8 cellular contexts compared by ENCODE assay signal in the genomic region with DNA sequence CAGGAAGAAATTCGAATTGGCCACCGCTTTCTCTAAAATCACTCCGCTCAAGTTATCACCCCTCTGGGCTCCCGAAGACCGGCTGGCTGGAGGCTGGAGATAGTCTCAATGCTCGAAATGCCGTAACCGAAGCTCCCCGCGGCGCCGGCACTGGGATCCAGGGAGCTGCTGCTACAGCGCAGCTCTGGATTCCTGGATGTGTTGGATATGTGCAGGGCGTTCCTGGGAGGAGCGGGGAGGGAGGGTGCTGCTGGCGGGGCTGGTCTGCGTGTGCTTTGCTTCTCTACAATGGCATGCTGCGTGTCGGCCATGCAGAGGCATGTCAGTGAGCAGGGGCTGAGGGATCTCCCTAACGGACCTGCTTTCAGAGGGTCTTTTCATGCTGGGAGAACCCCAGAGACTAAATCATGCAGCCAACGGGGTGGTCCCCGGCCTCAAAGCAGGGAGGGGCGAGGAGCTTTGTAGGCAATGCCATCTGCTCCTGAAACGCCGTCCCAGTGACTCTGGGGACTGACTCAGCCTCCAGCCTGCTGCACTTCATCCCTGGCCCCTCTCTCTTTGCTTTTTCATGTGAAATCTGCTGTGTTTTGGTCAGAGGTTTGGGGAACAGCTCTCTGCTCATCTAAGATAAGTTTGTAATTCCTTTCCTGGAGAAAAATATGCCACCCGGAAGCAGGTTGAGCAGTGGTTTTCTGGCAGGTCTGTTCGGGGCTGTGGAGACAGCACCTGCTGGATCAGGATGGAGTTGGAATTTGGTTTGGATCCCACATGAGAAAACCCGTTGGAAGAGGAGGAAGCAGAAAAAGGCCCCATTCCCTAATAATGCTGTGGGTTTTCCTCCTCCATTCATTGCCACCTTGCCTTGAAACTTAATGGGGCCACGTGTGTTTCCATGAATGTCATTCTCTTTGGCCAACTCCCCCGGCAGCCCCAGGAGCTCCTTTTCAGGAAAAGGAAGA.
DNase-seq lines count a peak whose midpoint lies in the region; ATAC-seq and TF ChIP-seq lines count a peak whose summit lies in the region.

No MANE protein-coding gene starts in this region.

- peaks cover 83% of the 10 kb centered on the region for H3K79me2 ChIP-seq in SU-DHL-6 (ENCODE audit: insufficient read depth, low read length)

- peak in 1 of 2 donors; percentile 43 for TF ChIP-seq EP300 in tibial nerve (IDR thresholded peaks at IDR 0.05)

- H2AFZ ChIP-seq in SU-DHL-6 (ENCODE audit: low read depth, low read length, severe bottlenecking), result no peak overlapping the region

- peaks cover 7% of the 10 kb centered on the region for H3K36me3 Mint-ChIP-seq in endothelial cell (ENCODE audit: low read depth, unreplicated experiment)

- TF ChIP-seq CTCF in HFF-Myc (IDR thresholded peaks at IDR 0.05; ENCODE audit: low read depth, low read length, missing control alignments), result no peak
- TF ChIP-seq CTCF in SU-DHL-6 (IDR thresholded peaks at IDR 0.05; ENCODE audit: insufficient read depth, low read length, poor library complexity, severe bottlenecking), result no peak
- no peak for TF ChIP-seq CTCF in endothelial cell (IDR thresholded peaks at IDR 0.05; ENCODE audit: unreplicated experiment)
- TF ChIP-seq CTCF in tibial nerve (IDR thresholded peaks at IDR 0.05), result no peak

- H3K4me3 Mint-ChIP-seq in endothelial cell (ENCODE audit: unreplicated experiment), result peak overlapping the region; percentile 94

- peaks cover 33% of the 10 kb centered on the region for H3K27me3 Mint-ChIP-seq in endothelial cell (ENCODE audit: unreplicated experiment)

- no peaks in the 10 kb centered on the region for H3K9me3 ChIP-seq in BLaER1 treated with 17β-estradiol and CSF1 and Interleukin-3, amounts not matched to agents 10 nM and 100 nM (replicated peaks in 1 of 11)
- H3K9me3 ChIP-seq in SU-DHL-6 (ENCODE audit: insufficient read depth, low read length), result no peaks in the 10 kb centered on the region
- H3K9me3 ChIP-seq in mononuclear cell (ENCODE audit: low read depth, low read length), result no peaks in the 10 kb centered on the region
- H3K9me3 ChIP-seq in tibial nerve, result no peaks in the 10 kb centered on the region

- H4K20me1 ChIP-seq in BLaER1 treated with 17β-estradiol and CSF1 and Interleukin-3, amounts not matched to agents 10 nM and 100 nM, result peaks cover 22 to 73% (median 44%) of the 10 kb centered on the region in 11 experiments; a peak in 20 of 22 replicates
- no peaks in the 10 kb centered on the region for H4K20me1 ChIP-seq in SU-DHL-6 (ENCODE audit: low read depth, low read length)

- no peaks in the 10 kb centered on the region for H3K9me3 Mint-ChIP-seq in endothelial cell (ENCODE audit: unreplicated experiment)

- no peaks in the 10 kb centered on the region for H3K9me2 ChIP-seq in SU-DHL-6 (replicated peaks; ENCODE audit: insufficient read depth, low read length)

- DNase-seq in HFF-Myc (ENCODE audit: extremely low read depth, low read depth), result no peak
- DNase-seq in endothelial cell (ENCODE audit: low spot score), result peak; percentile 50
- peak; percentile 59 to 67 for DNase-seq in tibial nerve (ENCODE audit: low spot score in 2 of 2)
- no peak for DNase-seq in KBM-7

- 6 to 8% methylated on average over 25 to 27 of the region's 30 CpGs for WGBS in tibial nerve, 2 donors

- H3K4me1 Mint-ChIP-seq in endothelial cell (ENCODE audit: unreplicated experiment), result peaks cover 71% of the 10 kb centered on the region

- peak overlapping the region; percentile 80 to 99 (median 93) for H3K9ac ChIP-seq in BLaER1 treated with 17β-estradiol and CSF1 and Interleukin-3, amounts not matched to agents 10 nM and 100 nM
- peak overlapping the region; percentile 98 for H3K9ac ChIP-seq in SU-DHL-6 (ENCODE audit: low read length)

- H3F3A ChIP-seq in SU-DHL-6 (ENCODE audit: insufficient read depth), result peaks cover 67% of the 10 kb centered on the region

- peak overlapping the region; percentile 59 to 99 (median 88) for H3K4me3 ChIP-seq in BLaER1 treated with 17β-estradiol and CSF1 and Interleukin-3, amounts not matched to agents 10 nM and 100 nM
- peak overlapping the region; percentile 60 for H3K4me3 ChIP-seq in HFF-Myc (replicated peaks; ENCODE audit: low read depth, low read length)
- H3K4me3 ChIP-seq in SU-DHL-6 (ENCODE audit: insufficient read depth, low read length, poor library complexity, severe bottlenecking), result peak overlapping the region; percentile 67
- H3K4me3 ChIP-seq in mononuclear cell (ENCODE audit: low read length), result peak overlapping the region; percentile 86
- H3K4me3 ChIP-seq in tibial nerve, result peak overlapping the region; percentile 36 to 68 (median 56)

- ATAC-seq in HG02759 (IDR thresholded peaks at IDR 0.05; ENCODE audit: unreplicated experiment), result no peak

- peak overlapping the region; percentile 91 for H3K27ac Mint-ChIP-seq in endothelial cell (ENCODE audit: unreplicated experiment)

- TF ChIP-seq POLR2A in tibial nerve (IDR thresholded peaks at IDR 0.05), result peak in 1 of 2 donors; percentile 30

- H3K27me3 ChIP-seq in BLaER1 treated with 17β-estradiol and CSF1 and Interleukin-3, amounts not matched to agents 10 nM and 100 nM, result no peaks in the 10 kb centered on the region
- H3K27me3 ChIP-seq in SU-DHL-6 (ENCODE audit: low read length), result no peaks in the 10 kb centered on the region
- H3K27me3 ChIP-seq in mononuclear cell (ENCODE audit: insufficient read depth, low read length), result no peaks in the 10 kb centered on the region
- H3K27me3 ChIP-seq in tibial nerve, result no peaks in the 10 kb centered on the region

- in situ Hi-C loops in KBM-7 (cut with MboI; ENCODE audit: low pct_unique_long_range_greater_than_20kb, low sequenced_read_pairs), result no loop called here

- H3K4me2 ChIP-seq in BLaER1 treated with 17β-estradiol and CSF1 and Interleukin-3, amounts not matched to agents 10 nM and 100 nM, result peak overlapping the region; percentile 98 to 100 (median 99)
- H3K4me2 ChIP-seq in SU-DHL-6 (ENCODE audit: low read depth, low read length, poor library complexity, severe bottlenecking), result peak overlapping the region; percentile 99

- peaks cover 83 to 100% (median 88%) of the 10 kb centered on the region in 10 experiments for H3K4me1 ChIP-seq in BLaER1 treated with 17β-estradiol and CSF1 and Interleukin-3, amounts not matched to agents 10 nM and 100 nM
- H3K4me1 ChIP-seq in mononuclear cell (ENCODE audit: insufficient read depth, low read length) (peaks cover 90% of the 10 kb centered on the region), tibial nerve (peaks cover 4 to 91% (median 81%) of the 10 kb centered on the region in 4 donors)

- peak overlapping the region; percentile 59 to 99 (median 93) for H3K27ac ChIP-seq in BLaER1 treated with 17β-estradiol and CSF1 and Interleukin-3, amounts not matched to agents 10 nM and 100 nM
- peak overlapping the region; percentile 100 for H3K27ac ChIP-seq in SU-DHL-6 (ENCODE audit: low read depth, low read length)
- peak overlapping the region; percentile 76 to 94 (median 90) for H3K27ac ChIP-seq in tibial nerve

- peaks cover 0 to 48% (median 24%) of the 10 kb centered on the region in 11 experiments; a peak in 15 of 22 replicates for H3K36me3 ChIP-seq in BLaER1 treated with 17β-estradiol and CSF1 and Interleukin-3, amounts not matched to agents 10 nM and 100 nM
- H3K36me3 ChIP-seq in SU-DHL-6 (ENCODE audit: low read length) (no peaks in the 10 kb centered on the region), tibial nerve (no peaks in the 10 kb centered on the region)

Comparison
In these comparisons a context has a peak if more than half of its experiments do, and no peak if none do; other contexts are left out.
1. DNase-seq: peak in endothelial cell (single experiment) and tibial nerve (2 of 2); none in HFF-Myc (single experiment) and KBM-7 (single experiment).
2. Peak in every context shown above with its lines, with median percentiles within 50 percentile points of each other: H3K27ac ChIP-seq and H3K4me3 ChIP-seq.